In the genomic region with DNA sequence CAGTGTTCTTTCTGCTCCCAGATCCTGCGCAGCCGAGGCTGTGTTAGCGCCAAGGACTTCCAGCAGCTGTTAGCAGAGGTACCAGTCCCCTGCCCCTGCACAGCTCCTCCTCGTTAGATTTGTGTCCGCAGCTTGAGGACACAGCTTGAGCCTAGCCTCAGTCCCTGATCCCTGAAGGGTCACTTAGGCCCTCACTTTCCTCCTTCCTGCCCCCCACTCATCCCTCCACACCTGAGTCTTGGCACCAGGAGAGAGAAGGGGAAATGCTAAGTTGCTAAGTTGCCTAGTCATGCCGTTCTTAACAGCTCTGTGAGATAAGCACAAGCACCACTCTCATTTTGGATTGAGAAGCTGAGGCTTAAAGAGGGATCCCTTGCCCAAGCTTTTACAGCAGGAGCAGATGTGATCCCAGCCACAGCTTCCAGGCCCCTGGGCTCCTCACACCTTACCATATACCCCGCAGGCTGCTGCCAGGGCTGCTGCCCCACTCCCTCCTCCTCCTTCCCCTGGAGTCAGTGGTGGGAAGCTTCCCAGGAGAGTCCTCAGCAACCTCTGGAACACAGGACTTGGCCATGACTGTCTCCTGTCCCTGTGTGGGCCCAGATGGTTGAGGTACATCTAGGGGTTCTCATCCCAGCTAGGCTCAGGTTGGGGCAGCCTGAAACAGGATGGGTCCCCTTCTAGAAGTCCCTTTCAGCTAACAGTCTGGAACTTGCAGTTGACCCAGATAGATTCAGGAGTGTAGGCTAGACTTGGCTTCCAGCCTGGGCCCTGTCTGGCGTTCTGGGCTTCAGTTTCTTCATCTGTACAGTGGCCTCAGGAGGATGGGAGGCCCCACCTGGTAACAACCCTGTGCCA, we compare ENCODE assay signal across 1 cellular context.
TF ChIP-seq lines count a peak whose summit lies in the region.

No MANE protein-coding gene starts in this region.

TF ChIP-seq in HCT116, 20 proteins besides CTCF, POLR2A, EP300 and RAD21 (continued from another document):
- TF ChIP-seq EGR1 (IDR thresholded peaks at IDR 0.05; ENCODE audit: low read depth) (no peak), ZFX (IDR thresholded peaks at IDR 0.05) (no peak), JUND (IDR thresholded peaks at IDR 0.05) (no peak)
